Comparison of ENCODE assay signal across 34 cellular contexts in genomic region chr21:32018381-32018780, GRCh38.
"Had no signal": no experiment of that assay in that cellular context is flagged by ENCODE, and none has a peak within 500 bp of the region (broad histone marks: within the 10 kb centered on the region; RNA-seq: fewer than 3 reads in every experiment).

No MANE protein-coding gene starts in this region.

- H3K4me1 ChIP-seq: adrenal gland, breast epithelium had no signal

- ATAC-seq: activated naive CD4-positive, alpha-beta T cell treated with anti-CD3 and anti-CD28 coated beads, Interleukin-2, amount 50 U/mL, for 72 hours; activated naive CD8-positive, alpha-beta T cell treated with anti-CD3 and anti-CD28 coated beads, Interleukin-2, amount 50 U/mL, for 24 hours; activated T-cell treated with anti-CD3 and anti-CD28 coated beads, Interleukin-2, amount 50 U/mL, for 4 hours; activated T-cell treated with anti-CD3 and anti-CD28 coated beads, Interleukin-2, amount 50 U/mL, for 72 hours; activated T-helper 17 cell treated with anti-CD3 and anti-CD28 coated beads, Interleukin-2, amount 50 U/mL, for 72 hours; body of pancreas had no signal

- H3K27me3 ChIP-seq: adrenal gland, ascending aorta, body of pancreas, brain microvascular endothelial cell, breast epithelium, cardiac muscle cell had no signal

- H3K9me3 ChIP-seq: adrenal gland, ascending aorta, body of pancreas, breast epithelium had no signal

- H3K27ac ChIP-seq: adrenal gland, ascending aorta, body of pancreas, brain microvascular endothelial cell, breast epithelium, cardiac muscle cell had no signal

- DNase-seq: activated effector memory CD4-positive, alpha-beta T cell treated with anti-CD3 and anti-CD28 coated beads, Interleukin-2, amount 50 U/mL, for 16 hours; activated effector memory CD4-positive, alpha-beta T cell treated with Interleukin-2 at 50 U/mL for 16 hours; activated gamma-delta T cell; activated gamma-delta T cell treated with Interleukin-2 at 50 U/mL for 16 hours; activated naive CD4-positive, alpha-beta T cell; activated naive CD4-positive, alpha-beta T cell treated with anti-CD3 and anti-CD28 coated beads for 36 hours; activated naive CD4-positive, alpha-beta T cell treated with anti-CD3 and anti-CD28 coated beads, Interleukin-2, amount 10 ng/mL, durations not matched to agents 7 days and 5 days; activated naive CD4-positive, alpha-beta T cell treated with anti-CD3 and anti-CD28 coated beads, Interleukin-2, amount 50 U/mL, for 16 hours; activated naive CD4-positive, alpha-beta T cell treated with Interleukin-2 at 50 U/mL for 16 hours; activated naive CD8-positive, alpha-beta T cell treated with anti-CD3 and anti-CD28 coated beads for 36 hours; activated naive CD8-positive, alpha-beta T cell treated with anti-CD3 and anti-CD28 coated beads, Interleukin-2, amount 10 ng/mL, durations not matched to agents 7 days and 5 days; activated naive CD8-positive, alpha-beta T cell treated with anti-CD3 and anti-CD28 coated beads, Interleukin-2, amount 50 U/mL, for 24 hours; activated T-cell treated with anti-CD3 and anti-CD28 coated beads, Interleukin-2, amount 50 U/mL, for 1 hour; activated T-cell treated with anti-CD3 and anti-CD28 coated beads, Interleukin-2, amount 50 U/mL, for 24 hours; activated T-cell treated with anti-CD3 and anti-CD28 coated beads, Interleukin-2, amount 50 U/mL, for 4 hours; activated T-cell treated with anti-CD3 and anti-CD28 coated beads, Interleukin-2, amount 50 U/mL, for 48 hours; activated T-cell treated with anti-CD3 and anti-CD28 coated beads, Interleukin-2, amount 50 U/mL, for 72 hours; adrenal gland; amniotic stem cell; amygdala; anterior cingulate cortex; aorta; body of pancreas; brain microvascular endothelial cell; caudate nucleus; central memory CD4-positive, alpha-beta T cell; cerebellar nuclear complex had no signal

- FAIRE-seq: astrocyte, bronchial epithelial cell had no signal

- H3K4me3 ChIP-seq: adrenal gland, ascending aorta, body of pancreas, breast epithelium, cardiac muscle cell had no signal

- H3K36me3 ChIP-seq: adrenal gland, ascending aorta, brain microvascular endothelial cell, breast epithelium, cardiac muscle cell had no signal
